In genomic region chr10:75186310-75186709, GRCh38 we compare ENCODE assay signal across 16 cellular contexts. TPM values are rescaled to one million over a fixed set of nuclear protein-coding genes. Genes with fewer than 3 reads are reported as not detected.
A peak's percentile ranks its signal among the peaks of the same experiment; 100 is the strongest.
DNase-seq lines count a peak whose midpoint lies in the region; ATAC-seq and TF ChIP-seq lines count a peak whose summit lies in the region.
"Had no signal": no experiment of that assay in that cellular context is flagged by ENCODE, and none has a peak within 500 bp of the region (broad histone marks: within the 10 kb centered on the region; RNA-seq: fewer than 3 reads in every experiment).

No MANE protein-coding gene starts in this region.

- POLR2A ChIA-PET in CD4-positive, alpha-beta memory T cell (lab: Charles Lee; ENCODE audit: partially characterized antibody) = no interaction called here

- H3K4me3 ChIP-seq in CD4-positive, alpha-beta memory T cell (ENCODE audit: low read length in 2 of 2) = no peak overlapping the region
- H3K4me3 ChIP-seq in endodermal cell (ENCODE audit: low read length) (no peak overlapping the region), gastrocnemius medialis (no peak overlapping the region)
- H3K4me3 ChIP-seq: sigmoid colon, SJCRH30, stomach had no signal

- ATAC-seq in gastrocnemius medialis (no peak), GM19463 (IDR thresholded peaks at IDR 0.05; ENCODE audit: unreplicated experiment) (no peak), HG02852 (IDR thresholded peaks at IDR 0.05; ENCODE audit: unreplicated experiment) (no peak)
- ATAC-seq: foreskin keratinocyte had no signal

- CTCF ChIA-PET in CD4-positive, alpha-beta memory T cell (lab: Charles Lee; ENCODE audit: partially characterized antibody) = interaction anchor here (0.9 to 12.5 kb wide), 8 partner anchors 11 to 57 kb away, joined by 3 to 399 read pairs (median 14); partner anchors contain the start of genes COMTD1 and VDAC2

- TF ChIP-seq POLR2A in gastrocnemius medialis (IDR thresholded peaks at IDR 0.05) = no peak

- H3K4me1 Mint-ChIP-seq in CD4-positive, alpha-beta memory T cell = peaks cover 5 to 9% (median 5%) of the 10 kb centered on the region in 4 donors
- H3K4me1 Mint-ChIP-seq in HFFc6 (ENCODE audit: low read depth) (peaks cover 10% of the 10 kb centered on the region; the same call in 1 of the 2 replicates), endodermal cell (peaks cover 32% of the 10 kb centered on the region), osteocyte (ENCODE audit: unreplicated experiment) (no peaks in the 10 kb centered on the region)

- H3K9ac ChIP-seq in endodermal cell (ENCODE audit: extremely low read depth, low read length, poor library complexity, severe bottlenecking) = no peak overlapping the region

- no peaks in the 10 kb centered on the region for H3K27me3 ChIP-seq in CD4-positive, alpha-beta memory T cell (ENCODE audit: insufficient read depth, low read length)
- H3K27me3 ChIP-seq in endodermal cell (ENCODE audit: control insufficient read depth, insufficient read depth, low read length, poor library complexity, severe bottlenecking) = no peaks in the 10 kb centered on the region
- no peaks in the 10 kb centered on the region for H3K27me3 ChIP-seq in gastrocnemius medialis
- H3K27me3 ChIP-seq: foreskin keratinocyte, sigmoid colon, SJCRH30, stomach had no signal

- intact Hi-C loops in CD4-positive, alpha-beta memory T cell (cut with micrococcal nuclease) = loop anchor here (5.0 kb wide), 1 partner anchor 74 kb away; the partner anchor contains the start of gene SAMD8
- intact Hi-C loops in gastrocnemius medialis (cut with DNase I; ENCODE audit: low total_unique reads) = no loop called here

- WGBS in endodermal cell (ENCODE audit: insufficient coverage in 1 of 2, insufficient read length in 1 of 2), 2 experiments = 87 to 94% methylated on average over 4 of the region's 4 CpGs

- H3K27ac ChIP-seq in CD4-positive, alpha-beta memory T cell (ENCODE audit: low read depth, low read length) = no peak overlapping the region
- H3K27ac ChIP-seq in endodermal cell (ENCODE audit: low read depth, low read length) (no peak overlapping the region), gastrocnemius medialis (peak overlapping the region in 3 of 4 donors; percentile 21 to 50 (median 36))
- H3K27ac ChIP-seq: foreskin keratinocyte, sigmoid colon, SJCRH30 had no signal

- TF ChIP-seq CTCF in HFFc6 (IDR thresholded peaks at IDR 0.05) (no peak), endodermal cell (conservative IDR thresholded peaks at IDR 0.05) (no peak), gastrocnemius medialis (IDR thresholded peaks at IDR 0.05 in 4 of 5, conservative IDR thresholded peaks at IDR 0.05 in 1 of 5) (no peak), osteocyte (IDR thresholded peaks at IDR 0.05) (no peak)

- peaks cover 4 to 11% of the 10 kb centered on the region in 2 donors for H3K36me3 Mint-ChIP-seq in CD4-positive, alpha-beta memory T cell
- H3K36me3 Mint-ChIP-seq in HFFc6 (ENCODE audit: low read depth) (no peaks in the 10 kb centered on the region), endodermal cell (ENCODE audit: low read depth) (peaks cover 17% of the 10 kb centered on the region), osteocyte (ENCODE audit: unreplicated experiment) (no peaks in the 10 kb centered on the region)

- H3K36me3 ChIP-seq in CD4-positive, alpha-beta memory T cell (ENCODE audit: insufficient read depth, low read length) = no peaks in the 10 kb centered on the region
- H3K36me3 ChIP-seq in endodermal cell (ENCODE audit: control insufficient read depth, insufficient read depth, low read length) = peaks cover 5% of the 10 kb centered on the region
- peaks cover 0 to 7% of the 10 kb centered on the region in 2 donors for H3K36me3 ChIP-seq in gastrocnemius medialis
- H3K36me3 ChIP-seq: sigmoid colon had no signal

- H3K4me3 Mint-ChIP-seq in CD4-positive, alpha-beta memory T cell = no peak overlapping the region
- no peak overlapping the region for H3K4me3 Mint-ChIP-seq in HFFc6
- H3K4me3 Mint-ChIP-seq in endodermal cell = no peak overlapping the region
- H3K4me3 Mint-ChIP-seq in osteocyte (ENCODE audit: unreplicated experiment) = no peak overlapping the region
- H3K4me3 Mint-ChIP-seq: T-helper 2 cell treated with Interferon-gamma antibody and Interleukin-4, amounts not matched to agents 5 μg/mL and 100 μg/mL, for 36 hours had no signal

- no peaks in the 10 kb centered on the region for H3K9me3 ChIP-seq in CD4-positive, alpha-beta memory T cell (ENCODE audit: control insufficient read depth in 1 of 2, low read length in 2 of 2)
- H3K9me3 ChIP-seq in endodermal cell (ENCODE audit: control insufficient read depth, low read length) = no peaks in the 10 kb centered on the region
- no peaks in the 10 kb centered on the region for H3K9me3 ChIP-seq in gastrocnemius medialis
- H3K9me3 ChIP-seq: sigmoid colon, SJCRH30, stomach had no signal

- H3K27me3 Mint-ChIP-seq in CD4-positive, alpha-beta memory T cell = no peaks in the 10 kb centered on the region
- peaks cover 3% of the 10 kb centered on the region for H3K27me3 Mint-ChIP-seq in HFFc6 (ENCODE audit: insufficient read depth)
- no peaks in the 10 kb centered on the region for H3K27me3 Mint-ChIP-seq in endodermal cell (ENCODE audit: insufficient read depth)
- no peaks in the 10 kb centered on the region for H3K27me3 Mint-ChIP-seq in osteocyte (ENCODE audit: unreplicated experiment)

- H3K4me1 ChIP-seq in CD4-positive, alpha-beta memory T cell (ENCODE audit: insufficient read depth, low read length) = peaks cover 5% of the 10 kb centered on the region
- peaks cover 5% of the 10 kb centered on the region for H3K4me1 ChIP-seq in endodermal cell (ENCODE audit: control insufficient read depth, insufficient read depth, low read length)
- peaks cover 3 to 5% of the 10 kb centered on the region in 2 donors for H3K4me1 ChIP-seq in gastrocnemius medialis
- H3K4me1 ChIP-seq: foreskin keratinocyte, SJCRH30 had no signal

- no peak for DNase-seq in CD4-positive, alpha-beta memory T cell
- DNase-seq in HFFc6 (no peak), endodermal cell (no peak), gastrocnemius medialis (no peak), osteocyte (ENCODE audit: extremely low spot score, unreplicated experiment) (no peak)
- DNase-seq: Calu3, foreskin keratinocyte, NCI-H1417, NCI-H526, occipital lobe, SJCRH30 had no signal

- in situ Hi-C loops in gastrocnemius medialis (cut with MboI; ENCODE audit: low sequenced_read_pairs in 4 of 4) = loop anchor here in 1 of 4 donors (5.0 kb wide), 1 partner anchor 46 kb away; no protein-coding TSS in a partner anchor

- H3K27ac Mint-ChIP-seq in CD4-positive, alpha-beta memory T cell = peak overlapping the region in 5 of 7 donors; percentile 29 to 81 (median 68)
- H3K27ac Mint-ChIP-seq in HFFc6 (peak overlapping the region; percentile 17; the same call in 1 of the 2 replicates), endodermal cell (peak overlapping the region; percentile 80), osteocyte (ENCODE audit: unreplicated experiment) (no peak overlapping the region)

- no peaks in the 10 kb centered on the region for H3K9me3 Mint-ChIP-seq in CD4-positive, alpha-beta memory T cell
- no peaks in the 10 kb centered on the region for H3K9me3 Mint-ChIP-seq in HFFc6
- no peaks in the 10 kb centered on the region for H3K9me3 Mint-ChIP-seq in endodermal cell
- no peaks in the 10 kb centered on the region for H3K9me3 Mint-ChIP-seq in osteocyte (ENCODE audit: unreplicated experiment)
- H3K9me3 Mint-ChIP-seq: T-helper 2 cell treated with Interferon-gamma antibody and Interleukin-4, amounts not matched to agents 5 μg/mL and 100 μg/mL, for 36 hours had no signal

RNA-seq across cellular contexts. Expression of gene VDAC2, which starts 24.3 kb away (rescaled TPM):
- 10 to 100 TPM; 76.9 to 79.0 TPM for total RNA-seq in CD4-positive, alpha-beta memory T cell
- polyA plus RNA-seq in CD4-positive, alpha-beta memory T cell = 100 to 1,000 TPM; 149 to 192 TPM
- total RNA-seq in HFFc6 (2021; fragmentation: NEBNext Ultra II Directional; extraction: Animal tissue kit (Norgen Biotek cat#: 25700)) = 100 to 1,000 TPM; 213 to 248 (median 223) TPM
- total RNA-seq in endodermal cell (100 to 1,000 TPM; 277 to 292 TPM), gastrocnemius medialis (100 to 1,000 TPM; 255 to 442 (median 268) TPM), osteocyte (130 TPM in 2 replicates)
- 259 TPM for polyA plus RNA-seq in endodermal cell (2013, experiment 1 of 2)
- 244 TPM for polyA plus RNA-seq in endodermal cell (2013, experiment 2 of 2)

RNA-seq across cellular contexts. Expression of gene COMTD1, which starts 49.4 kb away (rescaled TPM):
- 10 to 100 TPM; 12.7 to 15.4 TPM for total RNA-seq in CD4-positive, alpha-beta memory T cell
- 10 to 100 TPM; 22.3 TPM for polyA plus RNA-seq in CD4-positive, alpha-beta memory T cell
- total RNA-seq in HFFc6 (2021; fragmentation: NEBNext Ultra II Directional; extraction: Animal tissue kit (Norgen Biotek cat#: 25700)) = 1 to 10 TPM; 5.6 to 9.5 (median 8.0) TPM
- total RNA-seq in endodermal cell = 10 to 100 TPM in 1 of 2 donors, 1 to 10 TPM in 1; 9.6 to 14.4 TPM
- 9.8 TPM for polyA plus RNA-seq in endodermal cell (2013, experiment 1 of 2)
- polyA plus RNA-seq in endodermal cell (2013, experiment 2 of 2) = 9.0 TPM
- 10 to 100 TPM; 15.6 to 64.4 (median 34.9) TPM for total RNA-seq in gastrocnemius medialis
- 12.9 and 15.7 TPM in 2 replicates for total RNA-seq in osteocyte

Comparison
In these comparisons a context has a peak if more than half of its experiments do, and no peak if none do; other contexts are left out.
1. H3K27ac ChIP-seq: peak in gastrocnemius medialis (3 of 4); none in CD4-positive, alpha-beta memory T cell (single experiment) and endodermal cell (single experiment).